Comparison of ENCODE assay signal across 8 cellular contexts in genomic region chr6:33634203-33634727, GRCh38. TPM values are rescaled to one million over a fixed set of nuclear protein-coding genes. Genes with fewer than 3 reads are reported as not detected.
A peak's percentile ranks its signal among the peaks of the same experiment; 100 is the strongest.
DNase-seq lines count a peak whose midpoint lies in the region; ATAC-seq and TF ChIP-seq lines count a peak whose summit lies in the region.

No MANE protein-coding gene starts in this region.

- 15% methylated on average over 13 of the region's 13 CpGs for WGBS in hepatocyte (ENCODE audit: low lambda C conversion rate, missing lambda C conversion rate)
- WGBS in spleen, 5 donors: 22 to 32% (median 31%) methylated on average over 13 of the region's 13 CpGs

- intact Hi-C loops in activated B cell treated with CpG ODN at 0.5 μM for 24 hours (cut with micrococcal nuclease): no loop called here
- intact Hi-C loops in spleen (cut with DNase I; ENCODE audit: low total_unique reads): no loop called here

- no peak overlapping the region for H3K27ac ChIP-seq in HUES6 (ENCODE audit: low read depth, low read length)
- H3K27ac ChIP-seq in hepatocyte: peak overlapping the region; percentile 66
- H3K27ac ChIP-seq in spleen: peak overlapping the region in 5 of 8 donors; percentile 26 to 79 (median 61)

- H3K9me3 Mint-ChIP-seq in activated B cell treated with CpG ODN at 0.5 μM for 24 hours: no peaks in the 10 kb centered on the region

- H3K27ac Mint-ChIP-seq in activated B cell treated with CpG ODN at 0.5 μM for 24 hours: peak overlapping the region; percentile 14

- peaks cover 25% of the 10 kb centered on the region for H3K79me2 ChIP-seq in hepatocyte

- H3K9me2 ChIP-seq in hepatocyte (replicated peaks; ENCODE audit: insufficient read depth): no peaks in the 10 kb centered on the region

- H3K4me1 ChIP-seq in HUES6 (ENCODE audit: control insufficient read depth, insufficient read depth, low read length) (peaks cover 36% of the 10 kb centered on the region), hepatocyte (ENCODE audit: insufficient read depth) (peaks cover 51% of the 10 kb centered on the region), spleen (peaks cover 18 to 68% (median 35%) of the 10 kb centered on the region in 6 donors)

- peak overlapping the region; percentile 25 for H3K9ac ChIP-seq in HUES6 (ENCODE audit: low read length)

- H3K36me3 Mint-ChIP-seq in activated B cell treated with CpG ODN at 0.5 μM for 24 hours (ENCODE audit: low read depth): peaks cover 18% of the 10 kb centered on the region

- H3K36me3 ChIP-seq in HUES6 (ENCODE audit: control insufficient read depth, insufficient read depth, low read length): no peaks in the 10 kb centered on the region
- H3K36me3 ChIP-seq in hepatocyte (replicated peaks; ENCODE audit: insufficient read depth, low read depth): no peaks in the 10 kb centered on the region
- peaks cover 0 to 12% (median 0%) of the 10 kb centered on the region in 6 donors for H3K36me3 ChIP-seq in spleen

- H3K27me3 Mint-ChIP-seq in activated B cell treated with CpG ODN at 0.5 μM for 24 hours: no peaks in the 10 kb centered on the region

- peaks cover 2% of the 10 kb centered on the region for H4K20me1 ChIP-seq in hepatocyte (ENCODE audit: insufficient read depth, poor library complexity, severe bottlenecking)

- H3K4me1 Mint-ChIP-seq in activated B cell treated with CpG ODN at 0.5 μM for 24 hours: peaks cover 49% of the 10 kb centered on the region

- peaks cover 10% of the 10 kb centered on the region; the same call in 1 of the 2 replicates for H3K27me3 ChIP-seq in HUES6 (ENCODE audit: control insufficient read depth, insufficient read depth, low read length)
- H3K27me3 ChIP-seq in hepatocyte: peaks cover 7% of the 10 kb centered on the region
- peaks cover 0 to 6% (median 0%) of the 10 kb centered on the region in 7 donors for H3K27me3 ChIP-seq in spleen (replicated peaks in 1 of 7)

- POLR2A ChIA-PET in activated B cell treated with CpG ODN at 0.5 μM for 24 hours (lab: Charles Lee): interaction anchor here (0.6 to 3.0 kb wide), 8 partner anchors 9 to 301 kb away, joined by 3 to 23 read pairs (median 3); partner anchors contain the start of genes ITPR3 and UQCC2

- H3K4me3 ChIP-seq in HUES6 (ENCODE audit: low read depth, low read length): peak overlapping the region; percentile 78
- peak overlapping the region; percentile 63 for H3K4me3 ChIP-seq in hepatocyte
- peak overlapping the region in 7 of 8 donors; percentile 17 to 72 (median 37) for H3K4me3 ChIP-seq in spleen

- H2AFZ ChIP-seq in hepatocyte: no peak overlapping the region

- CTCF ChIA-PET in activated B cell treated with CpG ODN at 0.5 μM for 24 hours (lab: Charles Lee): interaction anchor here (0.8 to 1.2 kb wide), 2 partner anchors 27 to 44 kb away, joined by 3 to 4 read pairs; no protein-coding TSS in a partner anchor

- peak overlapping the region; percentile 94 for H3K4me2 ChIP-seq in hepatocyte

- TF ChIP-seq CTCF in activated B cell treated with CpG ODN at 0.5 μM for 24 hours (IDR thresholded peaks at IDR 0.05): no peak
- no peak for TF ChIP-seq CTCF in hepatocyte (IDR thresholded peaks at IDR 0.05; ENCODE audit: poor library complexity)
- no peak for TF ChIP-seq CTCF in spleen (IDR thresholded peaks at IDR 0.05 in 8 of 11, conservative IDR thresholded peaks at IDR 0.05 in 3 of 11)

- DNase-seq in activated B cell treated with CpG ODN at 0.5 μM for 24 hours (no peak), hepatocyte (ENCODE audit: low spot score) (peak; percentile 70), spleen (no peak), RKO (ENCODE audit: low spot score) (no peak), NCI-H1105 treated with DMSO at 0.1 percent for 48 hours (lab: John Stamatoyannopoulos, UW) (no peak), T1000 (lab: John Stamatoyannopoulos, UW) (no peak), GM19238 (ENCODE audit: insufficient read length, low spot score) (no peak)

- TF ChIP-seq POLR2A in spleen (IDR thresholded peaks at IDR 0.05): no peak

- H3K9me3 ChIP-seq in HUES6 (ENCODE audit: control insufficient read depth, insufficient read depth, low read depth, low read length) (no peaks in the 10 kb centered on the region), hepatocyte (ENCODE audit: low read depth) (no peaks in the 10 kb centered on the region), spleen (no peaks in the 10 kb centered on the region)

- H3K4me3 Mint-ChIP-seq in activated B cell treated with CpG ODN at 0.5 μM for 24 hours: peak overlapping the region; percentile 81

- no peak for ATAC-seq in activated B cell treated with CpG ODN at 0.5 μM for 24 hours (ENCODE audit: low read depth)

RNA-seq across cellular contexts. Expression of gene ITPR3, which starts 13.1 kb away (rescaled TPM):
- total RNA-seq in activated B cell treated with CpG ODN at 0.5 μM for 24 hours: 31.7 and 35.5 TPM in 2 replicates
- total RNA-seq in hepatocyte: 27.3 and 39.6 TPM in 2 replicates
- polyA plus RNA-seq in hepatocyte: 14.8 and 16.5 TPM in 2 replicates
- 10 to 100 TPM; 42.1 to 95.6 (median 68.1) TPM for total RNA-seq in spleen
- 10 to 100 TPM in 2 of 3 donors, 1 to 10 TPM in 1; 9.9 to 37.9 (median 20.0) TPM for polyA plus RNA-seq in spleen

RNA-seq across cellular contexts. Expression of gene BAK1, which starts 54.2 kb away (rescaled TPM):
- total RNA-seq in activated B cell treated with CpG ODN at 0.5 μM for 24 hours (29.5 and 29.6 TPM in 2 replicates), hepatocyte (18.6 and 24.0 TPM in 2 replicates), spleen (10 to 100 TPM; 22.6 to 34.4 (median 28.3) TPM)
- polyA plus RNA-seq in hepatocyte (23.6 and 33.1 TPM in 2 replicates), spleen (10 to 100 TPM; 14.9 to 32.2 (median 20.6) TPM)
